12 cellular contexts compared by ENCODE assay signal in genomic region chr6:138972226-138972665, GRCh38. TPM values are rescaled to one million over a fixed set of nuclear protein-coding genes. Genes with fewer than 3 reads are reported as not detected.
DNase-seq lines count a peak whose midpoint lies in the region; ATAC-seq and TF ChIP-seq lines count a peak whose summit lies in the region.
"Had no signal": no experiment of that assay in that cellular context is flagged by ENCODE, and none has a peak within 500 bp of the region (broad histone marks: within the 10 kb centered on the region; RNA-seq: fewer than 3 reads in every experiment).

No MANE protein-coding gene starts in this region.

- TF ChIP-seq POLR2A in body of pancreas (IDR thresholded peaks at IDR 0.05): no peak

- H3K27me3 ChIP-seq in H9 (ENCODE audit: insufficient read depth, low read length) (no peaks in the 10 kb centered on the region), adipocyte (replicated peaks; ENCODE audit: control insufficient read depth, insufficient read depth, low read length) (no peaks in the 10 kb centered on the region), body of pancreas (no peaks in the 10 kb centered on the region)
- H3K27me3 ChIP-seq: upper lobe of right lung had no signal

- H3K27ac ChIP-seq in H9 (ENCODE audit: insufficient read length, low read depth, low read length) (no peak overlapping the region), body of pancreas (no peak overlapping the region)
- H3K27ac ChIP-seq: upper lobe of right lung had no signal

- no peaks in the 10 kb centered on the region for H3K9me3 Mint-ChIP-seq in H9

- H3K9me3 ChIP-seq in H9 (ENCODE audit: control insufficient read depth, low read depth, low read length): no peaks in the 10 kb centered on the region
- H3K9me3 ChIP-seq in adipocyte (ENCODE audit: control insufficient read depth, low read length): no peaks in the 10 kb centered on the region
- H3K9me3 ChIP-seq in body of pancreas: no peaks in the 10 kb centered on the region
- H3K9me3 ChIP-seq: upper lobe of right lung had no signal

- H3K79me2 ChIP-seq in H9 (ENCODE audit: insufficient read depth, low read length): peaks cover 23% of the 10 kb centered on the region; the same call in 1 of the 2 replicates

- no peaks in the 10 kb centered on the region for H3K23me2 ChIP-seq in H9 (ENCODE audit: insufficient read length, low read depth, low read length, poor library complexity, severe bottlenecking)

- no peak overlapping the region for H3T11ph ChIP-seq in H9 (ENCODE audit: low read length)

- no peak overlapping the region for H3K56ac ChIP-seq in H9 (ENCODE audit: insufficient read length, low read depth, low read length)

- no peaks in the 10 kb centered on the region for H3K27me3 Mint-ChIP-seq in H9 (ENCODE audit: low read depth)

- peak overlapping the region; percentile 44 to 80 (median 66); a peak in 6 of 7 replicates for H3K27ac Mint-ChIP-seq in H9

- no peak overlapping the region for H4K5ac ChIP-seq in H9 (ENCODE audit: insufficient read length, low read depth, low read length)

- H3K36me3 Mint-ChIP-seq in H9 (ENCODE audit: insufficient read depth in 1 of 3, low read depth in 3 of 3): peaks cover 0 to 2% (median 0%) of the 10 kb centered on the region in 3 experiments; a peak in 1 of 7 replicates

- no peak for ATAC-seq in activated CD4-positive, CD25-positive, alpha-beta regulatory T cell treated with anti-CD3 and anti-CD28 coated beads, Interleukin-2, amount 50 U/mL, for 24 hours
- ATAC-seq in body of pancreas: no peak
- ATAC-seq: upper lobe of right lung had no signal

- H4K20me1 ChIP-seq in H9 (ENCODE audit: control insufficient read depth, insufficient read depth, insufficient read length): no peaks in the 10 kb centered on the region

- H3K18ac ChIP-seq in H9 (ENCODE audit: insufficient read length, low read depth, low read length): no peak overlapping the region

- no peak overlapping the region for H4K91ac ChIP-seq in H9 (ENCODE audit: insufficient read length, low read depth, low read length)

- no peak overlapping the region for H3K23ac ChIP-seq in H9 (ENCODE audit: insufficient read length, low read depth, low read length)

- no peak overlapping the region for H2BK20ac ChIP-seq in H9 (ENCODE audit: low read depth, low read length, poor library complexity, severe bottlenecking)

- no peak overlapping the region for H2BK120ac ChIP-seq in H9 (ENCODE audit: low read depth, low read length, poor library complexity, severe bottlenecking)

- intact Hi-C loops in body of pancreas (cut with DNase I): no loop called here

- no peaks in the 10 kb centered on the region for H3K79me1 ChIP-seq in H9 (ENCODE audit: insufficient read depth, low read depth, low read length, poor library complexity, severe bottlenecking)

- H3K36me3 ChIP-seq in adipocyte (ENCODE audit: control insufficient read depth, insufficient read depth, low read length, severe bottlenecking) (no peaks in the 10 kb centered on the region), body of pancreas (replicated peaks in 1 of 2; ENCODE audit: insufficient read depth in 1 of 2, low read depth in 2 of 2) (no peaks in the 10 kb centered on the region)
- H3K36me3 ChIP-seq: upper lobe of right lung had no signal

- peaks cover 9% of the 10 kb centered on the region; the same call in 1 of the 2 replicates for H3K4me1 ChIP-seq in H9 (ENCODE audit: insufficient read depth, low read length)
- peaks cover 48% of the 10 kb centered on the region for H3K4me1 ChIP-seq in adipocyte (ENCODE audit: control insufficient read depth, insufficient read depth, low read length)
- H3K4me1 ChIP-seq in body of pancreas: peaks cover 42% of the 10 kb centered on the region

- no CpG with 5 or more reads among the region's 3 CpGs for WGBS in H9 (ENCODE audit: extremely low coverage, insufficient read length, low lambda C conversion rate)
- WGBS in body of pancreas, 2 donors: 80 to 81% methylated on average over 3 of the region's 3 CpGs

- H2AK5ac ChIP-seq in H9 (ENCODE audit: insufficient read length, low read length): no peak overlapping the region

- H2BK15ac ChIP-seq in H9 (ENCODE audit: low read depth, low read length): no peak overlapping the region

- H3K4me1 Mint-ChIP-seq in H9: peaks cover 70 to 77% of the 10 kb centered on the region in 2 experiments

- no peak for TF ChIP-seq CTCF in H9 (conservative IDR thresholded peaks at IDR 0.05)
- TF ChIP-seq CTCF in foreskin fibroblast (IDR thresholded peaks at IDR 0.05; ENCODE audit: low read depth, low read length): no peak
- TF ChIP-seq CTCF in body of pancreas (IDR thresholded peaks at IDR 0.05): no peak

- no peak overlapping the region for H2BK5ac ChIP-seq in H9 (ENCODE audit: insufficient read length, low read length)

- no peak overlapping the region for H3K4me3 Mint-ChIP-seq in H9

- no peak overlapping the region for H2BK12ac ChIP-seq in H9 (ENCODE audit: insufficient read length, low read depth, low read length)

- no peak overlapping the region for H3K14ac ChIP-seq in H9 (ENCODE audit: insufficient read depth, low read length)

- H3K4me3 ChIP-seq in adipocyte (ENCODE audit: low read length) (peak overlapping the region; percentile 31), foreskin fibroblast (ENCODE audit: low read depth in 1 of 2, low read length in 2 of 2) (no peak overlapping the region), body of pancreas (no peak overlapping the region)
- H3K4me3 ChIP-seq: upper lobe of right lung had no signal

- no peak overlapping the region for H3K4ac ChIP-seq in H9 (ENCODE audit: low read depth, low read length)

- no peak overlapping the region for H3K4me2 ChIP-seq in H9 (ENCODE audit: insufficient read depth, insufficient read length, low read length)

- no peak overlapping the region for H2AFZ ChIP-seq in H9 (ENCODE audit: low read length)

- no peak overlapping the region for H4K8ac ChIP-seq in H9 (replicated peaks; ENCODE audit: insufficient read length, low read depth, low read length)

- DNase-seq in H9: no peak
- DNase-seq in adipocyte (ENCODE audit: low read depth): no peak
- DNase-seq in foreskin fibroblast: peak; percentile 36 to 58
- DNase-seq in retina: peak; percentile 44
- no peak for DNase-seq in islet precursor cell
- DNase-seq in effector CD8-positive, alpha-beta T cell (lab: John Stamatoyannopoulos, UW): no peak
- no peak for DNase-seq in body of pancreas
- DNase-seq: activated T-cell treated with anti-CD3 and anti-CD28 coated beads for 4 hours; DND-41; stimulated activated CD4-positive, alpha-beta T cell treated with anti-CD3 and anti-CD28 coated beads, Interleukin-2, amount 100 ng/mL, for 48 hours; upper lobe of right lung had no signal

- no peak overlapping the region for H3K9ac ChIP-seq in H9 (ENCODE audit: extremely low read depth, insufficient read length, low read length)
- peak overlapping the region; percentile 49 for H3K9ac ChIP-seq in adipocyte (ENCODE audit: low read length)

RNA-seq across cellular contexts. Expression of gene REPS1, which starts 15.8 kb away (rescaled TPM):
- 68.3 and 74.4 TPM in 2 replicates for total RNA-seq in H9 (2021)
- total RNA-seq in body of pancreas: 10 to 100 TPM; 19.5 to 29.0 TPM

RNA-seq across cellular contexts. Expression of gene ABRACL, which starts 56.3 kb away (rescaled TPM):
- total RNA-seq in H9 (2021) (121 and 123 TPM in 2 replicates), body of pancreas (10 to 100 TPM in 1 of 2 donors, 1 to 10 TPM in 1; 1.6 to 11.2 TPM)

Comparison
In these comparisons a context has a peak if more than half of its experiments do, and no peak if none do; other contexts are left out.
1. DNase-seq: peak in foreskin fibroblast (2 of 2) and retina (single experiment); none in H9 (single experiment), adipocyte (single experiment), islet precursor cell (single experiment), effector CD8-positive, alpha-beta T cell (single experiment) and body of pancreas (0 of 4).
2. RNA of gene ABRACL, which starts 56.3 kb away (total RNA-seq): 121 to 123 TPM in H9; 1.6 to 11.2 TPM in body of pancreas; every median in the first group is over 10 times any median in the second.